ENCODE assay signal across 28 cellular contexts in the genomic region with DNA sequence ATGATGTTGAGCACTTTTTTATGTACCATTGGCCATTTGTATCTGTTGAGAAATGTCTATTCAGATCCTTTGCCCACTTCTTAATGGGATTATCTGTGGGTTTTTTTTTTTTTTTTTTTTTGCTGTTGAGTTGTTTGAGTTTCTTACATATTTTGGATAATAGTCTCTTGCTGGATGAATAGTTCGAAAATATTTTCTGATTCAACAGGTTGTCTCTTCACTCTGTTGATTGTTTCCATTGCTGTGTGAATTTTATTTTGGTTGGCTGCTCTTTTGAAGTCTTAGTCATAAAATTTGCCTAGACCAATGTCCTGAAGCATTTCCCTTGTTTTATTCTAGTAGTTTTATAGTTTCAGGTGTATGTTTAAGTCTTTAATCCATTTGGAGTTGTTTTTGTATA.
"Had no signal": no experiment of that assay in that cellular context is flagged by ENCODE, and none has a peak within 500 bp of the region (broad histone marks: within the 10 kb centered on the region; RNA-seq: fewer than 3 reads in every experiment).

No MANE protein-coding gene starts in this region.

- H3K27ac Mint-ChIP-seq: naive thymus-derived CD8-positive, alpha-beta T cell; natural killer cell treated with Interleukin-12 subunit alpha and Interleukin-12 subunit beta and Interleukin-15 and Interleukin-18, amount 100 ng/mL, for 72 hours; nephron progenitor cell; stimulated activated memory B cell treated with anti-CD40 and anti-IgM and Interleukin-4, amounts not matched to agents 10 μg/mL and 1 μg/mL and 100 μg/mL, for 72 hours; stimulated activated naive CD8-positive, alpha-beta T cell treated with anti-CD3 and anti-CD28 coated beads, Interleukin-15, amount 100 ng/mL, for 72 hours; type B pancreatic cell had no signal

- H3K27me3 Mint-ChIP-seq: naive thymus-derived CD8-positive, alpha-beta T cell; natural killer cell treated with Interleukin-12 subunit alpha and Interleukin-12 subunit beta and Interleukin-15 and Interleukin-18, amount 100 ng/mL, for 72 hours; stimulated activated memory B cell treated with anti-CD40 and anti-IgM and Interleukin-4, amounts not matched to agents 10 μg/mL and 1 μg/mL and 100 μg/mL, for 72 hours; stimulated activated naive CD8-positive, alpha-beta T cell treated with anti-CD3 and anti-CD28 coated beads, Interleukin-15, amount 100 ng/mL, for 72 hours; type B pancreatic cell had no signal

- H3K4me1 ChIP-seq: pancreas, prostate gland, right lobe of liver, sigmoid colon, suprapubic skin, testis, tibial artery, transverse colon, upper lobe of right lung, uterus had no signal

- H3K9me3 ChIP-seq: neutrophil, pancreas, prostate gland, right lobe of liver, suprapubic skin, testis, upper lobe of right lung, uterus had no signal

- H3K4me3 Mint-ChIP-seq: naive thymus-derived CD8-positive, alpha-beta T cell; natural killer cell treated with Interleukin-12 subunit alpha and Interleukin-12 subunit beta and Interleukin-15 and Interleukin-18, amount 100 ng/mL, for 72 hours; nephron progenitor cell; neural crest cell; stimulated activated memory B cell treated with anti-CD40 and anti-IgM and Interleukin-4, amounts not matched to agents 10 μg/mL and 1 μg/mL and 100 μg/mL, for 72 hours; stimulated activated naive CD8-positive, alpha-beta T cell treated with anti-CD3 and anti-CD28 coated beads, Interleukin-15, amount 100 ng/mL, for 72 hours; type B pancreatic cell had no signal

- H3K4me3 ChIP-seq: pancreas, prostate gland, right lobe of liver, sigmoid colon, suprapubic skin, testis, tibial artery, transverse colon, upper lobe of right lung, uterus had no signal

- ATAC-seq: naive thymus-derived CD8-positive, alpha-beta T cell; natural killer cell treated with Interleukin-12 subunit alpha and Interleukin-12 subunit beta and Interleukin-15 and Interleukin-18, amount 100 ng/mL, for 72 hours; pancreas; right cardiac atrium; right lobe of liver; stimulated activated memory B cell treated with anti-CD40 and anti-IgM and Interleukin-4, amounts not matched to agents 10 μg/mL and 1 μg/mL and 100 μg/mL, for 72 hours; stimulated activated naive CD8-positive, alpha-beta T cell treated with anti-CD3 and anti-CD28 coated beads, Interleukin-15, amount 100 ng/mL, for 72 hours; stimulated activated naive CD8-positive, alpha-beta T cell treated with anti-CD3 and anti-CD28 coated beads, Interleukin-15, Interleukin-2, amounts not matched to agents 100 U/mL and 50 U/mL, for 24 hours; upper lobe of right lung had no signal

- H3K36me3 ChIP-seq: neutrophil, pancreas, prostate gland, right lobe of liver, sigmoid colon, suprapubic skin, tibial artery, transverse colon, upper lobe of right lung, uterus had no signal

- DNase-seq: naive thymus-derived CD8-positive, alpha-beta T cell; nephron progenitor cell; nucleus accumbens; pancreas; right cardiac atrium; right lobe of liver; sigmoid colon; small intestine; stimulated activated CD4-positive, alpha-beta T cell treated with anti-CD3 and anti-CD28 coated beads, Interleukin-15, amount 100 ng/mL, for 24 hours; stimulated activated CD4-positive, alpha-beta T cell treated with anti-CD3 and anti-CD28 coated beads, Interleukin-4, amount 100 ng/mL, for 1 hour; stimulated activated CD4-positive, alpha-beta T cell treated with anti-CD3 and anti-CD28 coated beads, Interleukin-4, amount 100 ng/mL, for 4 hours; stimulated activated CD8-positive, alpha-beta memory T cell treated with anti-CD3 and anti-CD28 coated beads, Interleukin-4, amount 100 ng/mL, for 48 hours; stimulated activated naive CD4-positive, alpha-beta T cell; stimulated activated naive CD8-positive, alpha-beta T cell treated with anti-CD3 and anti-CD28 coated beads, Interleukin-15, amount 100 ng/mL, for 72 hours; stimulated activated naive CD8-positive, alpha-beta T cell treated with anti-CD3 and anti-CD28 coated beads, Interleukin-15, Interleukin-2, amounts not matched to agents 100 U/mL and 50 U/mL, for 24 hours; substantia nigra; testis; tibial artery; transverse colon; upper lobe of right lung; uterus had no signal

- H3K27ac ChIP-seq: neutrophil, pancreas, prostate gland, right lobe of liver, sigmoid colon, suprapubic skin, testis, tibial artery, transverse colon, upper lobe of right lung, uterus had no signal

- H3K4me1 Mint-ChIP-seq: nephron progenitor cell; neural crest cell; stimulated activated memory B cell treated with anti-CD40 and anti-IgM and Interleukin-4, amounts not matched to agents 10 μg/mL and 1 μg/mL and 100 μg/mL, for 72 hours had no signal
